ENCODE assay signal across 8 cellular contexts in genomic region chr19:39412100-39412866, GRCh38. TPM values are rescaled to one million over a fixed set of nuclear protein-coding genes. Genes with fewer than 3 reads are reported as not detected.
DNase-seq lines count a peak whose midpoint lies in the region; ATAC-seq, FAIRE-seq and TF ChIP-seq lines count a peak whose summit lies in the region.

PLEKHG2 (plus strand) TSS chr19:39412669; CDS start chr19:39414087, 1,418 bp downstream.

- DNase-seq in GM18507 (ENCODE audit: extremely low spot score, insufficient read length, low read depth), result peak; percentile 96
- peak; percentile 96 for DNase-seq in NCI-H2029 treated with DMSO at 0.1 percent for 48 hours (lab: John Stamatoyannopoulos, UW)
- DNase-seq in T-helper 9 cell, result peak; percentile 95
- peak; percentile 100 for DNase-seq in astrocyte of the cerebellum (ENCODE audit: low read depth)
- DNase-seq in hepatic stellate cell (ENCODE audit: low spot score), result peak; percentile 96
- DNase-seq in renal cortical epithelial cell (ENCODE audit: low read depth), result peak; percentile 99
- DNase-seq in cortex of kidney (lab: John Stamatoyannopoulos, UW), result no peak

- FAIRE-seq in GM18507 (lab: Jason Lieb, UNC), result peak; percentile 97

- H3K4me3 ChIP-seq in astrocyte of the cerebellum (ENCODE audit: low read depth, low read length), result peak within 1 kb of the TSS; percentile 97

- TF ChIP-seq CTCF in astrocyte of the cerebellum (IDR thresholded peaks at IDR 0.05; ENCODE audit: low read depth, low read length, missing control alignments), result peak; percentile 78

- in situ Hi-C loops in astrocyte of the cerebellum (cut with HindIII; ENCODE audit: low sequenced_read_pairs), result no loop called here

- ATAC-seq in HG02981 (IDR thresholded peaks at IDR 0.05; ENCODE audit: unreplicated experiment), result peak; percentile 55

RNA-seq across cellular contexts. Expression of gene PLEKHG2, which starts in this region (rescaled TPM):
- total RNA-seq in renal cortical epithelial cell, result 6.1 and 12.9 TPM in 2 replicates
